8 cellular contexts compared by ENCODE assay signal in the genomic region with DNA sequence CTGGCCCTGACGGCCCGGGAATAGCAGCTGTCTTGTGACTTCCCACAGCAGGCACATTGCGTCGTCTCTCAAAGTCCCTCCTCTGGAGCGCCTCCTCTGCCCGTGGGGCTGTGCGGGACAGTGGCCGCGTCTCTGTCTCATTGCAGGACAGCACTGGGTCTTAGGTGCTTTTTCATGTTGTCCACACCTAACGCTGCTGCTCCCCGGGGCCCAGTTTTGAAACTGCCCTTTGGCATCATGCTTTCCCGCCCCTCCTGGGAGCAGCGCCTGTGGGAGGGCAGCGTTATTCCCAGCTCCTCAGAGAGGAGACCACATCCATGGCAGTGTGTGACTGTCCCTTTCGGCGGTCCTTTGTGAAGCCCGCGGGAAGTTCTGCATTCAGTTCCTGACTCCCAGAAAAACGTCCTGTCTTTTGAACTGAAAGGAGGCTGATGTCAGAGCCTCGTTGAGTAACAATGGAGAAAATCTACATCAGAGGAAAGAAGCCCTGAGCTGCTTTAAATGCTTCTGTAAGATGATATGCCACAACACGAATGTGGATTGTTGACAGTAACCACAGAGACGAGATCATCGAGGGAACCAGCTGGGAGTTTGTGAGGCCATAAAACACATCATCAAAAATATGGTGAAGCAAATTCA.
DNase-seq lines count a peak whose midpoint lies in the region; ATAC-seq and TF ChIP-seq lines count a peak whose summit lies in the region.

No MANE protein-coding gene starts in this region.

- H3K9ac ChIP-seq in OCI-LY1 (ENCODE audit: low read length) (peak overlapping the region; percentile 11; the same call in 1 of the 2 replicates), parathyroid adenoma (no peak overlapping the region)

- H3K9me3 ChIP-seq in OCI-LY1 (ENCODE audit: low read length) (no peaks in the 10 kb centered on the region), gastroesophageal sphincter (no peaks in the 10 kb centered on the region), parathyroid adenoma (ENCODE audit: control insufficient read depth, low read length) (no peaks in the 10 kb centered on the region), HAP-1 (no peaks in the 10 kb centered on the region)

- H3K27me3 ChIP-seq in OCI-LY1 (ENCODE audit: insufficient read depth, low read length) (no peaks in the 10 kb centered on the region), gastroesophageal sphincter (no peaks in the 10 kb centered on the region), parathyroid adenoma (ENCODE audit: control insufficient read depth, insufficient read depth, low read length) (no peaks in the 10 kb centered on the region), HAP-1 (ENCODE audit: low read depth) (no peaks in the 10 kb centered on the region)

- no peak for TF ChIP-seq POLR2A in gastroesophageal sphincter (IDR thresholded peaks at IDR 0.05)

- peaks cover 42% of the 10 kb centered on the region for H3K4me1 ChIP-seq in OCI-LY1 (ENCODE audit: insufficient read depth, low read length, severe bottlenecking)
- H3K4me1 ChIP-seq in gastroesophageal sphincter, result peaks cover 0 to 31% (median 8%) of the 10 kb centered on the region in 3 donors
- peaks cover 6% of the 10 kb centered on the region for H3K4me1 ChIP-seq in parathyroid adenoma
- no peaks in the 10 kb centered on the region for H3K4me1 ChIP-seq in HAP-1

- H4K20me1 ChIP-seq in OCI-LY1 (ENCODE audit: insufficient read depth, low read length), result no peaks in the 10 kb centered on the region

- H3F3A ChIP-seq in OCI-LY1 (ENCODE audit: insufficient read depth, low read length), result no peaks in the 10 kb centered on the region

- WGBS in gastroesophageal sphincter (ENCODE audit: low coverage in 1 of 2), 2 donors, result 55 to 63% methylated on average over 9 to 13 of the region's 23 CpGs

- TF ChIP-seq EP300 in gastroesophageal sphincter (IDR thresholded peaks at IDR 0.05), result no peak

- H3K79me2 ChIP-seq in OCI-LY1 (ENCODE audit: insufficient read depth, low read length), result no peaks in the 10 kb centered on the region
- H3K79me2 ChIP-seq in parathyroid adenoma, result no peaks in the 10 kb centered on the region

- H3K36me3 ChIP-seq in OCI-LY1 (ENCODE audit: insufficient read depth, low read length) (peaks cover 6% of the 10 kb centered on the region; the same call in 1 of the 2 replicates), gastroesophageal sphincter (peaks cover 0 to 25% of the 10 kb centered on the region in 2 donors), parathyroid adenoma (ENCODE audit: control insufficient read depth, insufficient read depth, low read length) (no peaks in the 10 kb centered on the region), HAP-1 (replicated peaks) (no peaks in the 10 kb centered on the region)

- H3K4me3 ChIP-seq in HFF-Myc (replicated peaks; ENCODE audit: low read depth, low read length), result no peak overlapping the region
- H3K4me3 ChIP-seq in OCI-LY1 (ENCODE audit: low read depth, low read length, poor library complexity, severe bottlenecking), result no peak overlapping the region
- no peak overlapping the region for H3K4me3 ChIP-seq in gastroesophageal sphincter
- H3K4me3 ChIP-seq in parathyroid adenoma (ENCODE audit: low read depth, low read length), result peak overlapping the region; percentile 55
- H3K4me3 ChIP-seq in HAP-1, result no peak overlapping the region

- H2AFZ ChIP-seq in OCI-LY1 (ENCODE audit: low read length), result no peak overlapping the region
- peak overlapping the region; percentile 65 for H2AFZ ChIP-seq in parathyroid adenoma

- in situ Hi-C loops in HAP-1 (cut with MboI; ENCODE audit: low sequenced_read_pairs), result no loop called here

- no peaks in the 10 kb centered on the region for H3K9me2 ChIP-seq in OCI-LY1 (ENCODE audit: low read depth, low read length)

- H3K4me2 ChIP-seq in OCI-LY1 (ENCODE audit: low read length) (no peak overlapping the region; the same call in 1 of the 2 replicates), parathyroid adenoma (ENCODE audit: low read length) (peak overlapping the region; percentile 85)

- DNase-seq in HFF-Myc (ENCODE audit: extremely low read depth, low read depth) (peak; percentile 12), HAP-1 (ENCODE audit: low spot score in 2 of 2) (no peak)
- DNase-seq in activated CD8-positive, alpha-beta memory T cell treated with anti-CD3 and anti-CD28 coated beads for 24 hours, result no peak
- no peak for DNase-seq in stimulated activated naive CD4-positive, alpha-beta T cell treated with Interleukin-2 at 50 U/mL for 16 hours (lab: John Stamatoyannopoulos, UW)

- peak; percentile 23 for ATAC-seq in gastroesophageal sphincter
- ATAC-seq in HG02870 (IDR thresholded peaks at IDR 0.05; ENCODE audit: unreplicated experiment), result no peak

- TF ChIP-seq CTCF in HFF-Myc (IDR thresholded peaks at IDR 0.05; ENCODE audit: low read depth, low read length, missing control alignments) (no peak), OCI-LY1 (IDR thresholded peaks at IDR 0.05; ENCODE audit: low read length) (no peak), gastroesophageal sphincter (IDR thresholded peaks at IDR 0.05) (no peak), parathyroid adenoma (IDR thresholded peaks at IDR 0.05) (no peak)

- H3K27ac ChIP-seq in OCI-LY1 (ENCODE audit: low read depth, low read length, poor library complexity, severe bottlenecking) (peak overlapping the region; percentile 77), gastroesophageal sphincter (peak overlapping the region in 2 of 4 donors; percentile 20 to 36), parathyroid adenoma (peak overlapping the region; percentile 41)
